In the genomic region with DNA sequence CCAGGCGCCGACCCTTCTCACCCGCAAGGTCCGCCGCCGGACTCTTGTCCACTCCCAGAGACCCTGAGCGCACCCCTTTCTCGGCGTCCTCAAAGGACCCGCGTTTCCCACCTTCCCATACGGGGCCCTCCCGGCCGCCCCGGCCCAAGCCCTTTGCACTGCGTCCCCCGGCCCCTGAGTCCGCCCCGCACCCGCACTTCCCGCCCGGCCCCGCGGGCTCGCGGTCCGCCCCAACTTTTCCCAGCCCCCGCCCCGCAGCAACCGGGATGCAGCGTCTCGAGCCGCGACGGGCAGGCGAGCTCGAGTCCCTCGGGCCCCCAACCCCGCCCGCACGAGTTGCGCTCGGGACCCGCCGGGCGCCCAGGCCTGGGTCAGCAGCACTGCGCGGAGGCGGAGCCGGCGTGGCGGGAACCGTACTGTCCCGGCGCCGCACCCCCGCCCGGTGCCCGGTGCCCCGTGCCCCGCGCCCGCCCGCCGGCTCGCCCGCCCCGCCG, we compare ENCODE assay signal across 8 cellular contexts. TPM values are rescaled to one million over a fixed set of nuclear protein-coding genes. Genes with fewer than 3 reads are reported as not detected.
DNase-seq lines count a peak whose midpoint lies in the region; ATAC-seq and TF ChIP-seq lines count a peak whose summit lies in the region.

No MANE protein-coding gene starts in this region.

- intact Hi-C loops in body of pancreas (cut with DNase I) (loop anchor here (10.0 kb wide), 2 partner anchors 102 to 308 kb away; no protein-coding TSS in a partner anchor), left lung (cut with DNase I) (loop anchor here in 1 of 2 donors (10.0 kb wide), 1 partner anchor 308 kb away; no protein-coding TSS in a partner anchor)

- no peak for TF ChIP-seq CTCF in HL-60 (IDR thresholded peaks at IDR 0.05; ENCODE audit: insufficient read depth, low read length)
- no peak for TF ChIP-seq CTCF in body of pancreas (IDR thresholded peaks at IDR 0.05)
- no peak for TF ChIP-seq CTCF in left lung (IDR thresholded peaks at IDR 0.05)
- no peak for TF ChIP-seq CTCF in thoracic aorta (IDR thresholded peaks at IDR 0.05)

- DNase-seq in HL-60 (ENCODE audit: low read depth in 1 of 2, low spot score in 1 of 2) (no peak), body of pancreas (peak in 1 of 4 donors; percentile 38), left lung (peak; percentile 47 to 91), thoracic aorta (ENCODE audit: low spot score) (no peak), HuH-7.5 (ENCODE audit: low spot score) (no peak)
- no peak for DNase-seq in stimulated activated naive CD4-positive, alpha-beta T cell treated with Interleukin-2 at 50 U/mL for 16 hours (lab: John Stamatoyannopoulos, UW)

- ATAC-seq in GM21423 (IDR thresholded peaks at IDR 0.05; ENCODE audit: unreplicated experiment) (peak; percentile 29), body of pancreas (peak; percentile 69), left lung (peak; percentile 49), thoracic aorta (ENCODE audit: insufficient number of reproducible peaks, low FRiP score, low read depth) (peak; percentile 22)

- H3K36me3 ChIP-seq in ES-I3 (ENCODE audit: insufficient read depth, low read length) (no peaks in the 10 kb centered on the region), body of pancreas (replicated peaks in 1 of 2; ENCODE audit: insufficient read depth in 1 of 2, low read depth in 2 of 2) (no peaks in the 10 kb centered on the region), left lung (no peaks in the 10 kb centered on the region), thoracic aorta (no peaks in the 10 kb centered on the region)

- peak overlapping the region; percentile 55 for H3K9ac ChIP-seq in ES-I3 (ENCODE audit: low read depth, low read length)

- no peaks in the 10 kb centered on the region for H3K9me3 ChIP-seq in ES-I3 (ENCODE audit: control insufficient read depth, insufficient read depth, low read length)
- no peaks in the 10 kb centered on the region for H3K9me3 ChIP-seq in body of pancreas
- no peaks in the 10 kb centered on the region for H3K9me3 ChIP-seq in left lung
- H3K9me3 ChIP-seq in thoracic aorta, result no peaks in the 10 kb centered on the region

- H3K27me3 ChIP-seq in HL-60 (ENCODE audit: insufficient read depth, poor library complexity, severe bottlenecking) (no peaks in the 10 kb centered on the region), body of pancreas (no peaks in the 10 kb centered on the region), left lung (no peaks in the 10 kb centered on the region), thoracic aorta (replicated peaks; ENCODE audit: insufficient read depth) (no peaks in the 10 kb centered on the region)

- H3K27ac ChIP-seq in HL-60 (replicated peaks) (peak overlapping the region; percentile 44), body of pancreas (peak overlapping the region; percentile 65 to 93 (median 90)), left lung (peak overlapping the region; percentile 84 to 90), thoracic aorta (peak overlapping the region; percentile 92)

- peaks cover 21% of the 10 kb centered on the region for H3K4me1 ChIP-seq in ES-I3 (ENCODE audit: insufficient read depth, low read length)
- peaks cover 27% of the 10 kb centered on the region for H3K4me1 ChIP-seq in body of pancreas
- peaks cover 18 to 56% of the 10 kb centered on the region in 2 donors for H3K4me1 ChIP-seq in left lung
- peaks cover 11 to 39% of the 10 kb centered on the region in 2 donors for H3K4me1 ChIP-seq in thoracic aorta (ENCODE audit: control insufficient read depth in 1 of 2, low read depth in 2 of 2)

- H3K4me3 ChIP-seq in HL-60 (replicated peaks; ENCODE audit: insufficient read depth, low read length) (peak overlapping the region; percentile 72), body of pancreas (peak overlapping the region; percentile 64 to 72), left lung (peak overlapping the region; percentile 73 to 75), thoracic aorta (peak overlapping the region; percentile 89)

- TF ChIP-seq POLR2A in body of pancreas (IDR thresholded peaks at IDR 0.05), result no peak

- 0 to 1% methylated on average over 15 to 43 of the region's 69 CpGs for WGBS in body of pancreas, 2 donors

RNA-seq across cellular contexts. Expression of gene SMCO4, which starts 0.4 kb away (rescaled TPM):
- total RNA-seq in body of pancreas (10 to 100 TPM in 1 of 2 donors, 1 to 10 TPM in 1; 4.6 to 27.5 TPM), left lung (10 to 100 TPM; 42.7 to 56.0 TPM), thoracic aorta (10 to 100 TPM in 1 of 2 donors, 1 to 10 TPM in 1; 9.7 to 80.1 TPM)

Comparison
In these comparisons a context has a peak if more than half of its experiments do, and no peak if none do; other contexts are left out.
1. DNase-seq: peak in left lung (2 of 2); none in HL-60 (0 of 2), thoracic aorta (single experiment), HuH-7.5 (single experiment) and stimulated activated naive CD4-positive, alpha-beta T cell treated with Interleukin-2 at 50 U/mL for 16 hours (single experiment).
2. Peak in every context shown above with its lines, with median percentiles within 50 percentile points of each other: ATAC-seq, H3K27ac ChIP-seq and H3K4me3 ChIP-seq.